Comparison of ENCODE assay signal across 16 cellular contexts in genomic region chr11:65594991-65595920, GRCh38. TPM values are rescaled to one million over a fixed set of nuclear protein-coding genes. Genes with fewer than 3 reads are reported as not detected.
A peak's percentile ranks its signal among the peaks of the same experiment; 100 is the strongest.
DNase-seq lines count a peak whose midpoint lies in the region; ATAC-seq and TF ChIP-seq lines count a peak whose summit lies in the region.
"Had no signal": no experiment of that assay in that cellular context is flagged by ENCODE, and none has a peak within 500 bp of the region (broad histone marks: within the 10 kb centered on the region; RNA-seq: fewer than 3 reads in every experiment).

Gene KCNK7, minus strand, starts transcription at chr11:65595800. Its CDS starts 28 bp downstream, at chr11:65595772.

- no peak within 1 kb of the TSS for H3K4me3 Mint-ChIP-seq in activated T-cell treated with anti-CD3 and anti-CD28 coated beads, Interleukin-2, amount 50 U/mL, for 24 hours
- H3K4me3 Mint-ChIP-seq: stimulated activated naive CD8-positive, alpha-beta T cell treated with anti-CD3 and anti-CD28 coated beads, Interleukin-15, Interleukin-2, amounts not matched to agents 100 ng/mL and 50 ng/mL, for 24 hours had no signal

- intact Hi-C loops in esophagus squamous epithelium (cut with DNase I): no loop called here

- H3K9me3 Mint-ChIP-seq in activated T-cell treated with anti-CD3 and anti-CD28 coated beads, Interleukin-2, amount 50 U/mL, for 24 hours: no peaks in the 10 kb centered on the region
- H3K9me3 Mint-ChIP-seq: stimulated activated naive CD8-positive, alpha-beta T cell treated with anti-CD3 and anti-CD28 coated beads, Interleukin-15, Interleukin-2, amounts not matched to agents 100 ng/mL and 50 ng/mL, for 24 hours had no signal

- 41 to 57% methylated on average over 4 of the region's 14 CpGs for WGBS in esophagus squamous epithelium, 2 donors
- WGBS in suprapubic skin: 42% methylated on average over 10 of the region's 14 CpGs

- peaks cover 19% of the 10 kb centered on the region for H3K4me1 Mint-ChIP-seq in activated T-cell treated with anti-CD3 and anti-CD28 coated beads, Interleukin-2, amount 50 U/mL, for 24 hours (ENCODE audit: low read depth)

- peaks cover 59% of the 10 kb centered on the region for H3K36me3 Mint-ChIP-seq in activated T-cell treated with anti-CD3 and anti-CD28 coated beads, Interleukin-2, amount 50 U/mL, for 24 hours (ENCODE audit: low read depth)

- no peaks in the 10 kb centered on the region for H3K9me3 ChIP-seq in esophagus squamous epithelium
- H3K9me3 ChIP-seq in suprapubic skin: no peaks in the 10 kb centered on the region
- H3K9me3 ChIP-seq: colonic mucosa, gastroesophageal sphincter had no signal

- H3K27ac Mint-ChIP-seq in activated T-cell treated with anti-CD3 and anti-CD28 coated beads, Interleukin-2, amount 50 U/mL, for 24 hours: peak within 1 kb of the TSS; percentile 67

- DNase-seq in activated T-cell treated with anti-CD3 and anti-CD28 coated beads, Interleukin-2, amount 50 U/mL, for 24 hours: no peak
- no peak for DNase-seq in activated T-cell treated with anti-CD3 and anti-CD28 coated beads for 4 hours
- DNase-seq in RPMI8226: peak; percentile 56
- DNase-seq in esophagus squamous epithelium (lab: John Stamatoyannopoulos, UW): no peak
- DNase-seq in suprapubic skin (ENCODE audit: low spot score in 2 of 2): peak in 1 of 2 donors; percentile 71
- no peak for DNase-seq in SK-N-DZ (ENCODE audit: low spot score)
- DNase-seq in stimulated activated CD8-positive, alpha-beta memory T cell treated with anti-CD3 and anti-CD28 coated beads, Interleukin-4, amount 100 ng/mL, for 48 hours: no peak
- DNase-seq: activated naive CD4-positive, alpha-beta T cell; colonic mucosa; kidney glomerular epithelial cell; NCI-H187; occipital lobe; WERI-Rb-1 had no signal

- H3K27me3 ChIP-seq in esophagus squamous epithelium: no peaks in the 10 kb centered on the region
- H3K27me3 ChIP-seq in suprapubic skin: no peaks in the 10 kb centered on the region
- H3K27me3 ChIP-seq: colonic mucosa, gastroesophageal sphincter had no signal

- TF ChIP-seq POLR2A in esophagus squamous epithelium (IDR thresholded peaks at IDR 0.05) (no peak), suprapubic skin (IDR thresholded peaks at IDR 0.05) (no peak)

- no peak within 1 kb of the TSS for H3K4me3 ChIP-seq in esophagus squamous epithelium
- H3K4me3 ChIP-seq in suprapubic skin: peak within 1 kb of the TSS; percentile 34
- H3K4me3 ChIP-seq: colonic mucosa, gastroesophageal sphincter had no signal

- peaks cover 23 to 55% (median 33%) of the 10 kb centered on the region in 3 donors for H3K4me1 ChIP-seq in esophagus squamous epithelium
- H3K4me1 ChIP-seq in suprapubic skin: peaks cover 54% of the 10 kb centered on the region

- peak within 1 kb of the TSS; percentile 40 to 84 (median 75) for H3K27ac ChIP-seq in esophagus squamous epithelium
- peak within 1 kb of the TSS; percentile 75 for H3K27ac ChIP-seq in suprapubic skin
- H3K27ac ChIP-seq: colonic mucosa, WERI-Rb-1 had no signal

- TF ChIP-seq EP300 in suprapubic skin (IDR thresholded peaks at IDR 0.05): no peak

- H3K27me3 Mint-ChIP-seq in activated T-cell treated with anti-CD3 and anti-CD28 coated beads, Interleukin-2, amount 50 U/mL, for 24 hours: no peaks in the 10 kb centered on the region
- H3K27me3 Mint-ChIP-seq: stimulated activated naive CD8-positive, alpha-beta T cell treated with anti-CD3 and anti-CD28 coated beads, Interleukin-15, Interleukin-2, amounts not matched to agents 100 ng/mL and 50 ng/mL, for 24 hours had no signal

- peaks cover 20 to 69% (median 21%) of the 10 kb centered on the region in 3 donors for H3K36me3 ChIP-seq in esophagus squamous epithelium
- peaks cover 45% of the 10 kb centered on the region for H3K36me3 ChIP-seq in suprapubic skin

- ATAC-seq in HG03025 (IDR thresholded peaks at IDR 0.05; ENCODE audit: low FRiP score, unreplicated experiment): no peak
- ATAC-seq: gastroesophageal sphincter had no signal

- TF ChIP-seq CTCF in esophagus squamous epithelium (IDR thresholded peaks at IDR 0.05): no peak
- no peak for TF ChIP-seq CTCF in suprapubic skin (IDR thresholded peaks at IDR 0.05)

RNA-seq across cellular contexts. Expression of gene KCNK7, which starts in this region (rescaled TPM):
- total RNA-seq in esophagus squamous epithelium (10 to 100 TPM in 3 of 4 donors, 1 to 10 TPM in 1; 5.5 to 22.5 (median 15.2) TPM), suprapubic skin (100 to 1,000 TPM in 3 of 4 donors, 10 to 100 TPM in 1; 32.6 to 183 (median 144) TPM)
- polyA plus RNA-seq in SK-N-DZ (2014; cell fraction: cytosol; rRNA removed): 0.19 and 0.38 TPM in 2 replicates
- polyA plus RNA-seq in SK-N-DZ (2014; cell fraction: nucleus; rRNA removed): 1.6 and 2.0 TPM in 2 replicates
